17 cellular contexts compared by ENCODE assay signal in genomic region chr22:22770881-22771280, GRCh38.
"Had no signal": no experiment of that assay in that cellular context is flagged by ENCODE, and none has a peak within 500 bp of the region (broad histone marks: within the 10 kb centered on the region; RNA-seq: fewer than 3 reads in every experiment).

No MANE protein-coding gene starts in this region.

- H3K4me3 ChIP-seq: esophagus squamous epithelium, psoas muscle, spleen, tibial nerve had no signal

- H3K9ac ChIP-seq: parathyroid adenoma had no signal

- H3K4me3 Mint-ChIP-seq: activated CD4-positive, alpha-beta memory T cell treated with anti-CD3 and anti-CD28 coated beads for 36 hours; activated CD4-positive, alpha-beta T cell treated with anti-CD3 and anti-CD28 coated beads, Interleukin-2, amount 10 ng/mL, durations not matched to agents 24 days and 14 days; activated T-cell treated with anti-CD3 and anti-CD28 coated beads, Interleukin-2, amount 50 U/mL, for 4 hours; activated T-helper 17 cell treated with anti-CD3 and anti-CD28 coated beads, Interleukin-2, amount 50 U/mL, for 72 hours; nephron progenitor cell; T-helper 1 cell treated with Interleukin-12 subunit alpha and Interleukin-12 subunit beta and Interleukin-4 antibody, amounts not matched to agents 30 μg/mL and 1 μg/mL, for 36 hours had no signal

- H3K27ac ChIP-seq: brain microvascular endothelial cell, epithelial cell of prostate, esophagus squamous epithelium, neutrophil, parathyroid adenoma, psoas muscle, spleen, tibial nerve had no signal

- ATAC-seq: psoas muscle had no signal

- H3K9me3 Mint-ChIP-seq: activated CD4-positive, alpha-beta memory T cell treated with anti-CD3 and anti-CD28 coated beads for 36 hours; activated CD4-positive, alpha-beta T cell treated with anti-CD3 and anti-CD28 coated beads, Interleukin-2, amount 10 ng/mL, durations not matched to agents 24 days and 14 days; activated T-cell treated with anti-CD3 and anti-CD28 coated beads, Interleukin-2, amount 50 U/mL, for 4 hours; activated T-helper 17 cell treated with anti-CD3 and anti-CD28 coated beads, Interleukin-2, amount 50 U/mL, for 72 hours; nephron progenitor cell; T-helper 1 cell treated with Interleukin-12 subunit alpha and Interleukin-12 subunit beta and Interleukin-4 antibody, amounts not matched to agents 30 μg/mL and 1 μg/mL, for 36 hours had no signal

- H3K27me3 ChIP-seq: neutrophil had no signal

- DNase-seq: amniotic stem cell, esophagus squamous epithelium, left ventricle myocardium superior, psoas muscle, spleen, T1000 had no signal

- H3K27ac Mint-ChIP-seq: activated CD4-positive, alpha-beta memory T cell treated with anti-CD3 and anti-CD28 coated beads for 36 hours; activated CD4-positive, alpha-beta T cell treated with anti-CD3 and anti-CD28 coated beads, Interleukin-2, amount 10 ng/mL, durations not matched to agents 24 days and 14 days; activated T-helper 17 cell treated with anti-CD3 and anti-CD28 coated beads, Interleukin-2, amount 50 U/mL, for 72 hours; nephron progenitor cell; T-helper 1 cell treated with Interleukin-12 subunit alpha and Interleukin-12 subunit beta and Interleukin-4 antibody, amounts not matched to agents 30 μg/mL and 1 μg/mL, for 36 hours had no signal

- H3K36me3 ChIP-seq: brain microvascular endothelial cell, esophagus squamous epithelium, neutrophil, spleen, tibial nerve had no signal

- H3K4me1 ChIP-seq: esophagus squamous epithelium, parathyroid adenoma, psoas muscle had no signal

- H3K9me3 ChIP-seq: esophagus squamous epithelium, neutrophil, psoas muscle, spleen, tibial nerve had no signal

- H3K36me3 Mint-ChIP-seq: activated CD4-positive, alpha-beta memory T cell treated with anti-CD3 and anti-CD28 coated beads for 36 hours had no signal

- H3K4me1 Mint-ChIP-seq: activated CD4-positive, alpha-beta T cell treated with anti-CD3 and anti-CD28 coated beads, Interleukin-2, amount 10 ng/mL, durations not matched to agents 24 days and 14 days; activated T-helper 17 cell treated with anti-CD3 and anti-CD28 coated beads, Interleukin-2, amount 50 U/mL, for 72 hours; nephron progenitor cell had no signal
